In the genomic region with DNA sequence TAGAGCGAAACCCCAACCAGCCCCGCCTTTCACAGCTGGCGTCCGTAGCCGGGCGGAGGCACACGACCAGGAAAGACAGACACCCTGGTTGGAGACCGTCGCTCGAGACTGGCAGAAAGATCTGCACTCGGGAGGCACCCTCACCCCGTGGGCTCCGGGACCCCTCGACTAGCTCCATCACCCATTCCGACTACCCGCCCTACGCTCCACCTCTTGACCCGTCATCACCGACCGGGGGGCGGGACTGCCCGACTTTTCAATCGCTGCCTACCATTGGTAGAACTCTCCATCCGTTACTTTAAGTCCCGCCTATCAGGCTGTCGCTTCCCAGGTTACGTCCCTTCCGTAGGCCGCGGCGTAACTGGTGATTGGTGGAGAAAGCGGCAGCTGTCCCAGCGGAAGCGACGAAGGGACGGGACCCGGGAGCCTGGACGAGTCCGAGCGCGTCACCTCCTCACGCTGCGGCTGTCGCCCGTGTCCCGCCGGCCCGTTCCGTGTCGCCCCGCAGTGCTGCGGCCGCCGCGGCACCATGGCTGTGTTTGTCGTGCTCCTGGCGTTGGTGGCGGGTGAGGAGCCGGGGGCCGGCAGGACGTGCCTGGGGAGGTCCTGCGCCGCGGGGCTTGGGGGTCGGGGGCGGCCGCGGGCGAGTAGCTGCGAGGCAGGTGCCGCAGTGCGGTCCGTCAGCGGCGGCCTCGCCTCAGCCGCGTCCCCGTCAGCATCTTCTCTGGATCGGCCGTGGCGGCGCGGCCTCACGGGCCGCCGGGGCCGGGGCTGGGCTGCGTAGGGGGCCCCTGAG, we compare ENCODE assay signal across 8 cellular contexts. TPM values are rescaled to one million over a fixed set of nuclear protein-coding genes. Genes with fewer than 3 reads are reported as not detected.
DNase-seq lines count a peak whose midpoint lies in the region; ATAC-seq and TF ChIP-seq lines count a peak whose summit lies in the region.

A gene with protein sequence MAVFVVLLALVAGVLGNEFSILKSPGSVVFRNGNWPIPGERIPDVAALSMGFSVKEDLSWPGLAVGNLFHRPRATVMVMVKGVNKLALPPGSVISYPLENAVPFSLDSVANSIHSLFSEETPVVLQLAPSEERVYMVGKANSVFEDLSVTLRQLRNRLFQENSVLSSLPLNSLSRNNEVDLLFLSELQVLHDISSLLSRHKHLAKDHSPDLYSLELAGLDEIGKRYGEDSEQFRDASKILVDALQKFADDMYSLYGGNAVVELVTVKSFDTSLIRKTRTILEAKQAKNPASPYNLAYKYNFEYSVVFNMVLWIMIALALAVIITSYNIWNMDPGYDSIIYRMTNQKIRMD (plus strand): TSS at position 434 of the 796 bp plus-strand sequence. CDS start 96 bp downstream, at position 530.

- peaks cover 6% of the 10 kb centered on the region for H3K4me1 ChIP-seq in mucosa of descending colon (ENCODE audit: low read depth)

- H3K36me3 ChIP-seq in mucosa of descending colon (ENCODE audit: low read depth), result no peaks in the 10 kb centered on the region

- intact Hi-C loops in mucosa of descending colon (cut with DNase I, micrococcal nuclease), result no loop called here

- ATAC-seq in GM21529 (IDR thresholded peaks at IDR 0.05; ENCODE audit: unreplicated experiment) (peak; percentile 97), mucosa of descending colon (peak; percentile 99)

- no peaks in the 10 kb centered on the region for H3K9me3 Mint-ChIP-seq in IgD-negative memory B cell

- DNase-seq in DMS 273 treated with DMSO at 0.1 percent for 48 hours (lab: John Stamatoyannopoulos, UW) (peak; percentile 90), OCI-M2 (lab: John Stamatoyannopoulos, UW; ENCODE audit: unreplicated experiment) (peak; percentile 77), activated T-cell treated with anti-CD3 and anti-CD28 coated beads for 48 hours (ENCODE audit: low read depth) (peak; percentile 81), epithelial cell of prostate (ENCODE audit: low read depth, low spot score) (peak; percentile 58), mucosa of descending colon (peak; percentile 91 to 95 (median 92))
- DNase-seq in stimulated activated CD8-positive, alpha-beta memory T cell treated with anti-CD3 and anti-CD28 coated beads, Interleukin-4, amount 100 ng/mL, for 24 hours (ENCODE audit: low read depth), result peak; percentile 78

- H3K9me3 ChIP-seq in mucosa of descending colon, result no peaks in the 10 kb centered on the region

- H3K4me1 Mint-ChIP-seq in IgD-negative memory B cell, result peaks cover 9 to 11% (median 9%) of the 10 kb centered on the region in 3 donors

- H3K4me3 Mint-ChIP-seq in IgD-negative memory B cell, result peak within 1 kb of the TSS; percentile 90 to 96 (median 92)

- H3K27me3 Mint-ChIP-seq in IgD-negative memory B cell, result peaks cover 22% of the 10 kb centered on the region

- H3K36me3 Mint-ChIP-seq in IgD-negative memory B cell, result peaks cover 1% of the 10 kb centered on the region

- H3K4me3 ChIP-seq in mucosa of descending colon, result peak within 1 kb of the TSS; percentile 32

- TF ChIP-seq CTCF in mucosa of descending colon (IDR thresholded peaks at IDR 0.05), result no peak

- H3K27ac ChIP-seq in epithelial cell of prostate, result peak within 1 kb of the TSS; percentile 87

- H3K27ac Mint-ChIP-seq in IgD-negative memory B cell, result peak within 1 kb of the TSS; percentile 85 to 96 (median 86)

RNA-seq across cellular contexts. Expression of the gene that starts here (rescaled TPM):
- 118 TPM for polyA plus RNA-seq in IgD-negative memory B cell
- 10 to 100 TPM; 81.1 to 94.2 (median 87.3) TPM for total RNA-seq in mucosa of descending colon

Comparison
In these comparisons a context has a peak if more than half of its experiments do, and no peak if none do; other contexts are left out.
1. Peak in every context shown above with its lines: DNase-seq, ATAC-seq, H3K4me3 ChIP-seq and H3K27ac ChIP-seq.